27 cellular contexts compared by ENCODE assay signal in genomic region chr16:65618931-65619330, GRCh38.
"Had no signal": no experiment of that assay in that cellular context is flagged by ENCODE, and none has a peak within 500 bp of the region (broad histone marks: within the 10 kb centered on the region; RNA-seq: fewer than 3 reads in every experiment).

No MANE protein-coding gene starts in this region.

- H3K4me3 ChIP-seq: ascending aorta, breast epithelium, cardiac muscle cell, colonic mucosa, esophagus squamous epithelium had no signal

- ATAC-seq: activated naive CD4-positive, alpha-beta T cell treated with anti-CD3 and anti-CD28 coated beads, Interleukin-2, amount 50 U/mL, for 72 hours; activated T-cell treated with anti-CD3 and anti-CD28 coated beads, Interleukin-2, amount 50 U/mL, for 72 hours; T-helper 17 cell had no signal

- DNase-seq: activated CD4-positive, alpha-beta memory T cell treated with anti-CD3 and anti-CD28 coated beads, Interleukin-2, amount 10 ng/mL, durations not matched to agents 7 days and 5 days; activated CD4-positive, alpha-beta T cell treated with anti-CD3 and anti-CD28 coated beads for 4 hours; activated CD4-positive, alpha-beta T cell treated with anti-CD3 and anti-CD28 coated beads, Interleukin-2, amount 10 ng/mL, durations not matched to agents 7 days and 5 days; activated CD4-positive, alpha-beta T cell treated with anti-CD3 and anti-CD28 coated beads, Interleukin-2, amount 50 U/mL, for 4 hours; activated CD4-positive, CD25-positive, alpha-beta regulatory T cell; activated CD4-positive, CD25-positive, alpha-beta regulatory T cell treated with anti-CD3 and anti-CD28 coated beads, Interleukin-2, amount 50 U/mL, for 72 hours; activated CD8-positive, alpha-beta memory T cell treated with anti-CD3 and anti-CD28 coated beads, Interleukin-2, amount 50 U/mL, for 48 hours; activated gamma-delta T cell; activated naive CD4-positive, alpha-beta T cell; activated naive CD4-positive, alpha-beta T cell treated with anti-CD3 and anti-CD28 coated beads, Interleukin-2, amount 10 ng/mL, durations not matched to agents 7 days and 5 days; activated naive CD8-positive, alpha-beta T cell treated with anti-CD3 and anti-CD28 coated beads, Interleukin-2, amount 10 ng/mL, durations not matched to agents 7 days and 5 days; activated T-cell treated with anti-CD3 and anti-CD28 coated beads for 4 hours; activated T-cell treated with anti-CD3 and anti-CD28 coated beads, Interleukin-2, amount 50 U/mL, for 24 hours; activated T-cell treated with anti-CD3 and anti-CD28 coated beads, Interleukin-2, amount 50 U/mL, for 72 hours; central memory CD4-positive, alpha-beta T cell; cerebellar nuclear complex; colonic mucosa; effector CD8-positive, alpha-beta T cell; esophagus squamous epithelium; foreskin fibroblast; head of caudate nucleus; T-helper 17 cell had no signal

- H3K36me3 ChIP-seq: ascending aorta, breast epithelium, cardiac muscle cell, colonic mucosa, esophagus squamous epithelium had no signal

- H3K4me1 ChIP-seq: ascending aorta, breast epithelium, colonic mucosa, esophagus squamous epithelium had no signal

- H3K27ac ChIP-seq: ascending aorta, breast epithelium, cardiac muscle cell, colonic mucosa, epithelial cell of prostate, esophagus squamous epithelium had no signal

- H3K9me3 ChIP-seq: ascending aorta, breast epithelium, colonic mucosa, esophagus squamous epithelium had no signal

- H3K27me3 ChIP-seq: ascending aorta, breast epithelium, cardiac muscle cell, colonic mucosa had no signal
